ENCODE assay signal across 16 cellular contexts in the genomic region with DNA sequence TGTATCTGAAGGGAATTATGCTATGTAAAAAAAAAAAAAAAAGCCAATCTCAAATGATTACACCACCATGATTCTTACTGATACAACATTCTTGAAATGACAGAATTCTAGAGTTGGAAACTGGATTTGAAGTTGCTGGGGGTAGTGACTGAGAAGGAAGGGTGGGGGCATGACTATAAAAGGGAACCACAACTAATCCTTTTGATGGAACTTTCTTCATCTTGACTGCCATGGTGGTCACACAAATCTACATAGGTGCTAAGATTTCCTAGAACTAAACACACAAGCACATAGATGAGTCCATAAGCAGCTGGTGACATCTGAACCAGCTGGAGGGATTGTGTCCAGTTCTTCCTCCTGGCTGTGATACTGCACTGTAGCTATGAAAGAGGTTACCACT. TPM values are rescaled to one million over a fixed set of nuclear protein-coding genes. Genes with fewer than 3 reads are reported as not detected.
DNase-seq lines count a peak whose midpoint lies in the region; ATAC-seq, FAIRE-seq and TF ChIP-seq lines count a peak whose summit lies in the region.
"Had no signal": no experiment of that assay in that cellular context is flagged by ENCODE, and none has a peak within 500 bp of the region (broad histone marks: within the 10 kb centered on the region; RNA-seq: fewer than 3 reads in every experiment).

No MANE protein-coding gene starts in this region.

- H3K9me3 Mint-ChIP-seq in activated T-cell treated with anti-CD3 and anti-CD28 coated beads, Interleukin-2, amount 50 U/mL, for 72 hours = peaks cover 0 to 2% of the 10 kb centered on the region in 2 donors
- H3K9me3 Mint-ChIP-seq in activated T-helper 17 cell treated with anti-CD3 and anti-CD28 coated beads, Interleukin-2, amount 50 U/mL, for 72 hours = no peaks in the 10 kb centered on the region
- H3K9me3 Mint-ChIP-seq in stimulated activated naive B cell treated with anti-CD40 and anti-IgM and Interleukin-4, amounts not matched to agents 10 μg/mL and 1 μg/mL and 100 μg/mL, for 72 hours = peaks cover 0 to 3% of the 10 kb centered on the region in 2 donors
- H3K9me3 Mint-ChIP-seq in Calu3 (ENCODE audit: low read depth, unreplicated experiment) (peaks cover 6% of the 10 kb centered on the region), osteocyte (ENCODE audit: unreplicated experiment) (no peaks in the 10 kb centered on the region)

- ATAC-seq in activated T-cell treated with anti-CD3 and anti-CD28 coated beads, Interleukin-2, amount 50 U/mL, for 72 hours (replicated peaks in 1 of 2) = peak; percentile 61 to 62
- peak; percentile 53 for ATAC-seq in activated T-helper 17 cell treated with anti-CD3 and anti-CD28 coated beads, Interleukin-2, amount 50 U/mL, for 72 hours (replicated peaks)
- ATAC-seq in stimulated activated naive B cell treated with anti-CD40 and anti-IgM and Interleukin-4, amounts not matched to agents 10 μg/mL and 1 μg/mL and 100 μg/mL, for 72 hours (replicated peaks) = peak; percentile 13 to 22
- ATAC-seq: Panc1 had no signal

- H3K36me3 Mint-ChIP-seq in activated T-cell treated with anti-CD3 and anti-CD28 coated beads, Interleukin-2, amount 50 U/mL, for 72 hours (ENCODE audit: insufficient read depth in 2 of 2) = no peaks in the 10 kb centered on the region
- no peaks in the 10 kb centered on the region for H3K36me3 Mint-ChIP-seq in activated T-helper 17 cell treated with anti-CD3 and anti-CD28 coated beads, Interleukin-2, amount 50 U/mL, for 72 hours (ENCODE audit: low read depth)
- H3K36me3 Mint-ChIP-seq in stimulated activated naive B cell treated with anti-CD40 and anti-IgM and Interleukin-4, amounts not matched to agents 10 μg/mL and 1 μg/mL and 100 μg/mL, for 72 hours = peaks cover 0 to 4% of the 10 kb centered on the region in 2 donors
- H3K36me3 Mint-ChIP-seq in Calu3 (ENCODE audit: insufficient read depth, unreplicated experiment) (peaks cover 22% of the 10 kb centered on the region), osteocyte (ENCODE audit: unreplicated experiment) (peaks cover 2% of the 10 kb centered on the region)
- H3K36me3 Mint-ChIP-seq: CD4-positive, alpha-beta memory T cell had no signal

- CTCF ChIA-PET in Calu3 (lab: Charles Lee) = no interaction called here

- no peak overlapping the region for H3K27ac Mint-ChIP-seq in activated T-cell treated with anti-CD3 and anti-CD28 coated beads, Interleukin-2, amount 50 U/mL, for 72 hours
- H3K27ac Mint-ChIP-seq in activated T-helper 17 cell treated with anti-CD3 and anti-CD28 coated beads, Interleukin-2, amount 50 U/mL, for 72 hours = peak overlapping the region; percentile 78
- H3K27ac Mint-ChIP-seq in stimulated activated naive B cell treated with anti-CD40 and anti-IgM and Interleukin-4, amounts not matched to agents 10 μg/mL and 1 μg/mL and 100 μg/mL, for 72 hours = no peak overlapping the region
- no peak overlapping the region for H3K27ac Mint-ChIP-seq in Calu3 (ENCODE audit: unreplicated experiment)
- H3K27ac Mint-ChIP-seq in osteocyte (ENCODE audit: unreplicated experiment) = no peak overlapping the region
- H3K27ac Mint-ChIP-seq: CD4-positive, alpha-beta memory T cell; H9 had no signal

- no peak for TF ChIP-seq POLR2A in GM12892 (IDR thresholded peaks at IDR 0.05; ENCODE audit: low read depth, low read length)

- intact Hi-C loops in Calu3 (cut with micrococcal nuclease; ENCODE audit: unreplicated experiment) = no loop called here

- H3K4me1 Mint-ChIP-seq in activated T-cell treated with anti-CD3 and anti-CD28 coated beads, Interleukin-2, amount 50 U/mL, for 72 hours (ENCODE audit: low read depth) = peaks cover 45% of the 10 kb centered on the region
- H3K4me1 Mint-ChIP-seq in activated T-helper 17 cell treated with anti-CD3 and anti-CD28 coated beads, Interleukin-2, amount 50 U/mL, for 72 hours = peaks cover 26% of the 10 kb centered on the region
- peaks cover 39 to 52% of the 10 kb centered on the region in 2 donors for H3K4me1 Mint-ChIP-seq in stimulated activated naive B cell treated with anti-CD40 and anti-IgM and Interleukin-4, amounts not matched to agents 10 μg/mL and 1 μg/mL and 100 μg/mL, for 72 hours
- H3K4me1 Mint-ChIP-seq in Calu3 (ENCODE audit: low read depth, unreplicated experiment) = peaks cover 58% of the 10 kb centered on the region
- peaks cover 19% of the 10 kb centered on the region for H3K4me1 Mint-ChIP-seq in osteocyte (ENCODE audit: unreplicated experiment)

- H3K27me3 Mint-ChIP-seq in activated T-cell treated with anti-CD3 and anti-CD28 coated beads, Interleukin-2, amount 50 U/mL, for 72 hours (ENCODE audit: low read depth) = peaks cover 8% of the 10 kb centered on the region
- H3K27me3 Mint-ChIP-seq in activated T-helper 17 cell treated with anti-CD3 and anti-CD28 coated beads, Interleukin-2, amount 50 U/mL, for 72 hours = no peaks in the 10 kb centered on the region
- H3K27me3 Mint-ChIP-seq in stimulated activated naive B cell treated with anti-CD40 and anti-IgM and Interleukin-4, amounts not matched to agents 10 μg/mL and 1 μg/mL and 100 μg/mL, for 72 hours = no peaks in the 10 kb centered on the region
- H3K27me3 Mint-ChIP-seq in Calu3 (ENCODE audit: unreplicated experiment) = no peaks in the 10 kb centered on the region
- H3K27me3 Mint-ChIP-seq in osteocyte (ENCODE audit: unreplicated experiment) = no peaks in the 10 kb centered on the region

- H3K4me3 Mint-ChIP-seq in activated T-cell treated with anti-CD3 and anti-CD28 coated beads, Interleukin-2, amount 50 U/mL, for 72 hours = peak overlapping the region in 1 of 2 donors; percentile 5
- H3K4me3 Mint-ChIP-seq in activated T-helper 17 cell treated with anti-CD3 and anti-CD28 coated beads, Interleukin-2, amount 50 U/mL, for 72 hours = no peak overlapping the region
- H3K4me3 Mint-ChIP-seq in stimulated activated naive B cell treated with anti-CD40 and anti-IgM and Interleukin-4, amounts not matched to agents 10 μg/mL and 1 μg/mL and 100 μg/mL, for 72 hours = no peak overlapping the region
- no peak overlapping the region for H3K4me3 Mint-ChIP-seq in Calu3 (ENCODE audit: low read depth, unreplicated experiment)
- H3K4me3 Mint-ChIP-seq in osteocyte (ENCODE audit: unreplicated experiment) = no peak overlapping the region
- H3K4me3 Mint-ChIP-seq: CD4-positive, alpha-beta memory T cell; H9 had no signal

- TF ChIP-seq CTCF in Calu3 (IDR thresholded peaks at IDR 0.05; ENCODE audit: unreplicated experiment) (no peak), osteocyte (IDR thresholded peaks at IDR 0.05) (no peak)

- DNase-seq in activated T-cell treated with anti-CD3 and anti-CD28 coated beads, Interleukin-2, amount 50 U/mL, for 72 hours = peak; percentile 31 to 32
- DNase-seq in activated T-cell treated with anti-CD3 and anti-CD28 coated beads, Interleukin-2, amount 50 U/mL, for 1 hour = no peak
- DNase-seq in GM12892 (ENCODE audit: insufficient read length) (no peak), Calu3 (no peak), osteocyte (ENCODE audit: extremely low spot score, unreplicated experiment) (no peak)
- no peak for DNase-seq in stimulated activated naive B cell treated with anti-CD40 and anti-IgM and Interleukin-4, amounts not matched to agents 10 μg/mL and 1 μg/mL and 100 μg/mL, for 72 hours
- DNase-seq: ACHN; CD4-positive, alpha-beta memory T cell; H9; NCI-H1436; NCI-H2081; NCI-H510A treated with DMSO at 0.1 percent for 48 hours; SHP77 had no signal

- no TSS peak for BruUV-seq in Calu3 (replicated peaks; lab: Mats Ljungman, UMichigan)

- peak; percentile 78 for FAIRE-seq in GM12892 (lab: Jason Lieb, UNC)
- FAIRE-seq: D721Med had no signal

RNA-seq across cellular contexts. Expression of gene CLMN, which starts 51.4 kb away (rescaled TPM):
- total RNA-seq in activated T-cell treated with anti-CD3 and anti-CD28 coated beads, Interleukin-2, amount 50 U/mL, for 72 hours = 1 to 10 TPM; 2.5 to 3.0 TPM
- polyA plus RNA-seq in GM12892 (2012; ENCODE audit: missing spikeins) = 13.9 TPM
- total RNA-seq in activated T-helper 17 cell treated with anti-CD3 and anti-CD28 coated beads, Interleukin-2, amount 50 U/mL, for 72 hours = 1 to 10 TPM in 1 of 2 donors, under 1 TPM in 1; 0.95 to 5.3 TPM
- 104 and 111 TPM in 2 replicates for total RNA-seq in Calu3 (2022)
- total RNA-seq in osteocyte = 5.1 and 5.4 TPM in 2 replicates

Comparison
In these comparisons a context has a peak if more than half of its experiments do, and no peak if none do; other contexts are left out.
1. DNase-seq: peak in activated T-cell treated with anti-CD3 and anti-CD28 coated beads, Interleukin-2, amount 50 U/mL, for 72 hours (2 of 2); none in activated T-cell treated with anti-CD3 and anti-CD28 coated beads, Interleukin-2, amount 50 U/mL, for 1 hour (single experiment), GM12892 (single experiment), stimulated activated naive B cell treated with anti-CD40 and anti-IgM and Interleukin-4, amounts not matched to agents 10 μg/mL and 1 μg/mL and 100 μg/mL, for 72 hours (single experiment), Calu3 (single experiment) and osteocyte (single experiment).
2. RNA of gene CLMN, which starts 51.4 kb away (total RNA-seq): 104 to 111 TPM in Calu3; 5.1 to 5.4 TPM in osteocyte, 0.95 to 5.3 TPM in activated T-helper 17 cell treated with anti-CD3 and anti-CD28 coated beads, Interleukin-2, amount 50 U/mL, for 72 hours and 2.5 to 3.0 TPM in activated T-cell treated with anti-CD3 and anti-CD28 coated beads, Interleukin-2, amount 50 U/mL, for 72 hours; every median in the first group is over 10 times any median in the second.
3. Peak in every context shown above with its lines, with median percentiles within 50 percentile points of each other: ATAC-seq.